Comparison of ENCODE assay signal across 5 cellular contexts in genomic region chr21:8388940-8389238, GRCh38.
DNase-seq lines count a peak whose midpoint lies in the region; ATAC-seq, FAIRE-seq and TF ChIP-seq lines count a peak whose summit lies in the region.
"Not testable (repeated sequence)": the region's sequence is repeated elsewhere in the genome, so short reads cannot be mapped to it uniquely, and the experiment has no call there.

No MANE protein-coding gene starts in this region.

- ATAC-seq in SK-N-SH treated with all-trans-retinoic acid at 6 μM for 48 hours, result peak; percentile 28; the same call in 2 of the 3 replicates
- ATAC-seq in K562, result peak; percentile 29
- peak; percentile 35 for ATAC-seq in left colon
- ATAC-seq in HepG2, result peak; percentile 37; the same call in 1 of the 3 replicates
- ATAC-seq in naive B cell (ENCODE audit: low read depth in 2 of 2), result peak; percentile 2 to 10

- in situ Hi-C loops in K562 (cut with MboI); HepG2 (cut with HindIII; ENCODE audit: extremely low pct_ligation_motif_present, low pct_unique_long_range_greater_than_20kb): not testable (repeated sequence)

- not testable (repeated sequence) for H3K4me3 ChIP-seq in K562; HepG2 (replicated peaks in 1 of 3; ENCODE audit: insufficient read depth in 1 of 3, low read depth in 2 of 3, low read length in 3 of 3)

- not testable (repeated sequence) for H3K27ac ChIP-seq in K562 (ENCODE audit: extremely low read depth, low read depth, low read length); HepG2 (ENCODE audit: extremely low read length, insufficient read depth, low read length)

- intact Hi-C loops in K562 (cut with micrococcal nuclease); left colon (cut with DNase I, micrococcal nuclease); HepG2 (cut with micrococcal nuclease; ENCODE audit: unreplicated experiment): not testable (repeated sequence)

- not testable (repeated sequence) for FAIRE-seq in K562 (lab: Jason Lieb, UNC); HepG2 (lab: Jason Lieb, UNC)

- H3K27ac Mint-ChIP-seq in naive B cell, result not testable (repeated sequence)

- H3K4me3 Mint-ChIP-seq in naive B cell, result not testable (repeated sequence)

- not testable (repeated sequence) for H3K4me2 ChIP-seq in K562 (ENCODE audit: insufficient read depth, low read length); HepG2 (ENCODE audit: low read depth, low read length)

- POLR2A ChIA-PET in K562 (lab: Yijun Ruan, JAX); HepG2 (lab: Yijun Ruan, JAX): not testable (repeated sequence)

- not testable (repeated sequence) for H4K20me1 ChIP-seq in K562 (replicated peaks; ENCODE audit: control insufficient read depth, insufficient read depth, low read length); HepG2 (ENCODE audit: insufficient read depth, low read length)

- H2AFZ ChIP-seq in K562 (ENCODE audit: low read depth, low read length); HepG2 (ENCODE audit: low read length): not testable (repeated sequence)

- not testable (repeated sequence) for H3K36me3 Mint-ChIP-seq in naive B cell

- not testable (repeated sequence) for H3K9me3 ChIP-seq in K562 (replicated peaks; ENCODE audit: control insufficient read depth, insufficient read depth, low read depth, low read length); HepG2 (ENCODE audit: low read length)

- H3K4me1 Mint-ChIP-seq in naive B cell, result not testable (repeated sequence)

- not testable (repeated sequence) for H3K9ac ChIP-seq in K562 (ENCODE audit: insufficient read depth in 1 of 2, low read depth in 2 of 2, low read length in 2 of 2); HepG2 (ENCODE audit: insufficient read depth, low read depth, low read length)

- H3K27me3 ChIP-seq in K562 (ENCODE audit: control insufficient read depth in 2 of 2, insufficient read depth in 2 of 2, low read length in 2 of 2); HepG2 (ENCODE audit: control insufficient read depth in 1 of 2, insufficient read depth in 2 of 2, low read length in 2 of 2): not testable (repeated sequence)

- no CpG with 5 or more reads among the region's 40 CpGs for WGBS in K562 (ENCODE audit: insufficient coverage, low coverage, missing lambda C conversion rate)
- WGBS in HepG2 (ENCODE audit: low lambda C conversion rate), result no CpG with 5 or more reads among the region's 40 CpGs

- not testable (repeated sequence) for H3K9me3 Mint-ChIP-seq in naive B cell

- not testable (repeated sequence) for H3K79me2 ChIP-seq in K562 (ENCODE audit: control insufficient read depth, insufficient read depth, low read length); HepG2 (ENCODE audit: insufficient read depth, low read length)

- CTCF ChIA-PET in K562 (lab: Yijun Ruan, JAX; ENCODE audit: low intra/inter-chr PET ratio); HepG2 (lab: Yijun Ruan, JAX; ENCODE audit: low intra/inter-chr PET ratio, low total read pairs): not testable (repeated sequence)

- DNase-seq in K562 (ENCODE audit: extremely low read depth in 1 of 4, low spot score in 3 of 4); left colon; HepG2 (ENCODE audit: low spot score); naive B cell: not testable (repeated sequence)

- TF ChIP-seq RAD21 in K562 (CRISPR knock-in tag; conservative IDR thresholded peaks at IDR 0.05 in 1 of 2, IDR thresholded peaks at IDR 0.05 in 1 of 2); HepG2 (CRISPR knock-in tag; IDR thresholded peaks at IDR 0.05): not testable (repeated sequence)

- TF ChIP-seq EP300 in K562 (IDR thresholded peaks at IDR 0.05; ENCODE audit: low read length); HepG2 (IDR thresholded peaks at IDR 0.05; ENCODE audit: low read depth in 2 of 2, low read length in 2 of 2); HepG2 (CRISPR knock-in tag; IDR thresholded peaks at IDR 0.05; ENCODE audit: borderline replicate concordance): not testable (repeated sequence)

- not testable (repeated sequence) for H3K36me3 ChIP-seq in K562 (ENCODE audit: control insufficient read depth, insufficient read depth, low read length); HepG2 (replicated peaks in 1 of 2; ENCODE audit: control insufficient read depth in 1 of 2, insufficient read depth in 2 of 2, low read length in 2 of 2)

- H3K9me1 ChIP-seq in K562 (ENCODE audit: control insufficient read depth, insufficient read depth, low read length), result not testable (repeated sequence)

- H3K4me1 ChIP-seq in K562 (replicated peaks in 1 of 2; ENCODE audit: control insufficient read depth in 2 of 2, insufficient read depth in 2 of 2, low read length in 2 of 2); HepG2 (ENCODE audit: insufficient read depth, low read length): not testable (repeated sequence)

- BruUV-seq in K562 (replicated peaks; lab: Mats Ljungman, UMichigan); HepG2 (replicated peaks; lab: Mats Ljungman, UMichigan): not testable (repeated sequence)

- TF ChIP-seq CTCF in K562 (IDR thresholded peaks at IDR 0.05 in 2 of 3, conservative IDR thresholded peaks at IDR 0.05 in 1 of 3; ENCODE audit: insufficient read depth in 2 of 3, low read depth in 1 of 3, low read length in 3 of 3); HepG2 (CRISPR knock-in tag; IDR thresholded peaks at IDR 0.05): not testable (repeated sequence)

- not testable (repeated sequence) for H3K27me3 Mint-ChIP-seq in naive B cell

- TF ChIP-seq POLR2A in K562 (conservative IDR thresholded peaks at IDR 0.05); HepG2 (IDR thresholded peaks at IDR 0.05; ENCODE audit: insufficient read depth in 1 of 2, low read depth in 2 of 2, low read length in 2 of 2): not testable (repeated sequence)
